In the genomic region with DNA sequence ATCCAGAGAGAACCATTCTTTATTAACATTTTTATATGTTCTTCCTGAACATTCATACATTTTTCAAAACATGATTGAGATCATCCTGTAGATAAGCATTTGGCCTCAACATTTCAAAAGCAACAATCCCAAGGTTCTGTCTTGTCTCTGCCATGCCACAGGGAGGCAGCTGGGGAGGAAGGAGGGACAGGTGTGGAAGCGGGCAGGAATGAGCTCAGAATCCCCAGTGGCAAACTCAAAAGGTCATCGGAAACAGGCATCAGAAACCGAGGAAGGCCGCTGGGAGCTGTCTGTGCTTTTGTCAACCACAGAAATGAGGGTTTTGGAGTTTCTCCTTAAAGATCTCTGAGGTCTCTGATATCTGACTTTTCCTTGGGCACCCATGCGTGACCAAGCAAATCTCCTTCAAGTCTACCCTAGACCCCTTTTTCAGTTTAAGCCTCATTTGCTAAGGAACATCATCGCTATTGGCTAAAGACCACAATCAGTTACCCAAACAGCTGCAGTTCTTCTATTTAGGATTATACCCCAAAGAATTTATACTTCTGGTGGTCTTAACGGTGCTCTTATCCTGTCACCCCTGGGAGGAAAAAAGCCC, we compare ENCODE assay signal across 13 cellular contexts.
"Had no signal": no experiment of that assay in that cellular context is flagged by ENCODE, and none has a peak within 500 bp of the region (broad histone marks: within the 10 kb centered on the region; RNA-seq: fewer than 3 reads in every experiment).

No MANE protein-coding gene starts in this region.

- H3K4me3 ChIP-seq: SK-N-MC had no signal

- H3K36me3 ChIP-seq: WERI-Rb-1 had no signal

- DNase-seq: activated CD4-positive, alpha-beta T cell treated with anti-CD3 and anti-CD28 coated beads for 4 hours; activated CD8-positive, alpha-beta T cell treated with anti-CD3 and anti-CD28 coated beads, Interleukin-2, amount 10 ng/mL, durations not matched to agents 7 days and 5 days; activated naive CD4-positive, alpha-beta T cell treated with anti-CD3 and anti-CD28 coated beads for 36 hours; endodermal cell; erythroblast; naive thymus-derived CD4-positive, alpha-beta T cell; right cardiac atrium; stimulated activated naive CD4-positive, alpha-beta T cell; T-cell; WERI-Rb-1 had no signal

- H3K9me3 Mint-ChIP-seq: activated naive CD4-positive, alpha-beta T cell treated with anti-CD3 and anti-CD28 coated beads for 36 hours; activated T-helper 17 cell treated with anti-CD3 and anti-CD28 coated beads, Interleukin-2, amount 50 U/mL, for 72 hours; endodermal cell; naive thymus-derived CD4-positive, alpha-beta T cell; T-cell had no signal

- ATAC-seq: activated CD8-positive, alpha-beta T cell treated with anti-CD3 and anti-CD28 coated beads, Interleukin-2, amount 10 ng/mL, durations not matched to agents 7 days and 5 days; activated T-helper 17 cell treated with anti-CD3 and anti-CD28 coated beads, Interleukin-2, amount 50 U/mL, for 72 hours; naive thymus-derived CD4-positive, alpha-beta T cell; T-cell had no signal

- H3K27me3 Mint-ChIP-seq: activated T-helper 17 cell treated with anti-CD3 and anti-CD28 coated beads, Interleukin-2, amount 50 U/mL, for 72 hours; naive thymus-derived CD4-positive, alpha-beta T cell; T-cell had no signal

- H3K27ac ChIP-seq: SK-N-MC, WERI-Rb-1 had no signal

- H3K4me3 Mint-ChIP-seq: activated CD8-positive, alpha-beta T cell treated with anti-CD3 and anti-CD28 coated beads, Interleukin-2, amount 10 ng/mL, durations not matched to agents 7 days and 5 days; activated naive CD4-positive, alpha-beta T cell treated with anti-CD3 and anti-CD28 coated beads for 36 hours; activated T-helper 17 cell treated with anti-CD3 and anti-CD28 coated beads, Interleukin-2, amount 50 U/mL, for 72 hours; brain; endodermal cell; naive thymus-derived CD4-positive, alpha-beta T cell; T-cell had no signal

- H3K27ac Mint-ChIP-seq: activated CD8-positive, alpha-beta T cell treated with anti-CD3 and anti-CD28 coated beads, Interleukin-2, amount 10 ng/mL, durations not matched to agents 7 days and 5 days; activated naive CD4-positive, alpha-beta T cell treated with anti-CD3 and anti-CD28 coated beads for 36 hours; activated T-helper 17 cell treated with anti-CD3 and anti-CD28 coated beads, Interleukin-2, amount 50 U/mL, for 72 hours; endodermal cell; naive thymus-derived CD4-positive, alpha-beta T cell; T-cell had no signal
